19 cellular contexts compared by ENCODE assay signal in the genomic region with DNA sequence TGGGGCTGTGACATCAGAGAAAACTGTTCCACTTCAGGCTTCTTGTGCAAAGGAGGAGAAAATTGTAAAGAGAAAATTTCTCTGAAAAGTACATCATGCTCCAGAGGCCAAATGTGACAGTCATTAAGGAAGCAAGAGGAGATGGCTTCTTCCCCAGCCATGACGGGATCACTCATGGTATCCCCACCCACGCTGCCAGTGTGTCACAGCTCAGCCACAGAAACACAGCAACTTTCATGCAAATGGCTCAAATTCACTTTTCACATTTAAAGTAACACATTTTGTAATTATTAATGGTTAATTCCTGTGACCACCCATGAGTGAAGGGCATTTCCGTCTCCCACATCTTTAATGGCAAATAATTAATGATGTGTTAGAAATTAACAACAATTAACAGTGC.
DNase-seq lines count a peak whose midpoint lies in the region; ATAC-seq and TF ChIP-seq lines count a peak whose summit lies in the region.
"Had no signal": no experiment of that assay in that cellular context is flagged by ENCODE, and none has a peak within 500 bp of the region (broad histone marks: within the 10 kb centered on the region; RNA-seq: fewer than 3 reads in every experiment).

No MANE protein-coding gene starts in this region.

- peaks cover 9 to 35% of the 10 kb centered on the region in 2 donors for H3K4me1 ChIP-seq in naive thymus-derived CD4-positive, alpha-beta T cell (ENCODE audit: control insufficient read depth in 2 of 2, insufficient read depth in 2 of 2, low read length in 2 of 2)

- peak overlapping the region; percentile 43 for H3K27ac ChIP-seq in naive thymus-derived CD4-positive, alpha-beta T cell (ENCODE audit: low read depth, low read length)
- H3K27ac ChIP-seq in brain microvascular endothelial cell: no peak overlapping the region
- H3K27ac ChIP-seq: HL-60, KMS-11, neutrophil, tibial artery had no signal

- in situ Hi-C loops in brain microvascular endothelial cell (cut with HindIII; ENCODE audit: low pct_ligation_motif_present, low sequenced_read_pairs): no loop called here

- peaks cover 5% of the 10 kb centered on the region for H3K9me3 Mint-ChIP-seq in activated T-helper 1 cell treated with anti-CD3 and anti-CD28 coated beads, Interleukin-12 subunit alpha, Interleukin-12 subunit beta, Interleukin-2, Interleukin-4 antibody, amounts not matched to agents 30 ng/mL and 10 ng/mL and 1 ng/mL, durations not matched to agents 14 hours and 24 hours and 36 hours
- peaks cover 0 to 4% (median 0%) of the 10 kb centered on the region in 11 donors for H3K9me3 Mint-ChIP-seq in naive thymus-derived CD4-positive, alpha-beta T cell
- no peaks in the 10 kb centered on the region for H3K9me3 Mint-ChIP-seq in stimulated activated effector memory CD8-positive, alpha-beta T cell treated with anti-CD3 and anti-CD28 coated beads, Interleukin-12 subunit alpha, Interleukin-12 subunit beta, amount 100 ng/mL, for 72 hours

- CTCF ChIA-PET in naive thymus-derived CD4-positive, alpha-beta T cell (lab: Charles Lee): no interaction called here

- H3K27me3 Mint-ChIP-seq in activated T-helper 1 cell treated with anti-CD3 and anti-CD28 coated beads, Interleukin-12 subunit alpha, Interleukin-12 subunit beta, Interleukin-2, Interleukin-4 antibody, amounts not matched to agents 30 ng/mL and 10 ng/mL and 1 ng/mL, durations not matched to agents 14 hours and 24 hours and 36 hours (ENCODE audit: insufficient read depth): peaks cover 6% of the 10 kb centered on the region
- peaks cover 0 to 11% (median under 1%) of the 10 kb centered on the region in 5 donors for H3K27me3 Mint-ChIP-seq in naive thymus-derived CD4-positive, alpha-beta T cell

- peak; percentile 52 for DNase-seq in activated T-cell treated with anti-CD3 and anti-CD28 coated beads for 48 hours (ENCODE audit: low read depth)
- DNase-seq in activated T-cell treated with anti-CD3 and anti-CD28 coated beads, Interleukin-2, amount 50 U/mL, for 1 hour: no peak
- DNase-seq in activated T-helper 1 cell treated with anti-CD3 and anti-CD28 coated beads, Interleukin-12 subunit alpha, Interleukin-12 subunit beta, Interleukin-2, Interleukin-4 antibody, amounts not matched to agents 30 ng/mL and 10 ng/mL and 1 ng/mL, durations not matched to agents 14 hours and 24 hours and 36 hours (ENCODE audit: low spot score): no peak
- DNase-seq in naive thymus-derived CD4-positive, alpha-beta T cell: peak in 1 of 9 donors; percentile 31
- peak; percentile 16 to 56 for DNase-seq in stimulated activated effector memory CD8-positive, alpha-beta T cell treated with anti-CD3 and anti-CD28 coated beads, Interleukin-12 subunit alpha, Interleukin-12 subunit beta, amount 100 ng/mL, for 72 hours (ENCODE audit: low spot score in 2 of 2)
- no peak for DNase-seq in brain microvascular endothelial cell
- DNase-seq: anterior cingulate cortex, GDM1, glutamatergic neuron, mesenchymal stem cell, NCI-H1417, NCI-H2227 treated with DMSO at 0.1 percent for 48 hours, tibial artery had no signal

- H3K4me3 Mint-ChIP-seq in activated T-helper 1 cell treated with anti-CD3 and anti-CD28 coated beads, Interleukin-12 subunit alpha, Interleukin-12 subunit beta, Interleukin-2, Interleukin-4 antibody, amounts not matched to agents 30 ng/mL and 10 ng/mL and 1 ng/mL, durations not matched to agents 14 hours and 24 hours and 36 hours: peak overlapping the region; percentile 11
- peak overlapping the region in 6 of 10 donors; percentile 28 to 66 (median 60) for H3K4me3 Mint-ChIP-seq in naive thymus-derived CD4-positive, alpha-beta T cell
- H3K4me3 Mint-ChIP-seq in stimulated activated effector memory CD8-positive, alpha-beta T cell treated with anti-CD3 and anti-CD28 coated beads, Interleukin-12 subunit alpha, Interleukin-12 subunit beta, amount 100 ng/mL, for 72 hours: peak overlapping the region; percentile 40

- no peaks in the 10 kb centered on the region for H3K27me3 ChIP-seq in naive thymus-derived CD4-positive, alpha-beta T cell (ENCODE audit: control insufficient read depth in 2 of 2, insufficient read depth in 2 of 2, low read length in 2 of 2)
- H3K27me3 ChIP-seq in brain microvascular endothelial cell (replicated peaks): no peaks in the 10 kb centered on the region
- H3K27me3 ChIP-seq: tibial artery had no signal

- no peaks in the 10 kb centered on the region for H3K36me3 ChIP-seq in naive thymus-derived CD4-positive, alpha-beta T cell (ENCODE audit: control insufficient read depth in 2 of 3, insufficient read depth in 3 of 3, low read length in 3 of 3)
- no peaks in the 10 kb centered on the region for H3K36me3 ChIP-seq in brain microvascular endothelial cell (replicated peaks)
- H3K36me3 ChIP-seq: neutrophil, tibial artery had no signal

- TF ChIP-seq CTCF in brain microvascular endothelial cell (IDR thresholded peaks at IDR 0.05; ENCODE audit: low read depth, low read length, missing control alignments): no peak

- intact Hi-C loops in activated T-helper 1 cell treated with anti-CD3 and anti-CD28 coated beads, Interleukin-12 subunit alpha, Interleukin-12 subunit beta, Interleukin-2, Interleukin-4 antibody, amounts not matched to agents 30 ng/mL and 10 ng/mL and 1 ng/mL, durations not matched to agents 14 hours and 24 hours and 36 hours (cut with micrococcal nuclease): loop anchor here (2.0 to 5.0 kb wide), 3 partner anchors 26 to 726 kb away; a partner anchor contains a TSS
- intact Hi-C loops in naive thymus-derived CD4-positive, alpha-beta T cell (cut with micrococcal nuclease): loop anchor here in 1 of 2 donors (2.0 to 10.0 kb wide), 2 partner anchors 26 to 108 kb away; no protein-coding TSS in a partner anchor

- peaks cover 25% of the 10 kb centered on the region for H3K4me1 Mint-ChIP-seq in activated T-helper 1 cell treated with anti-CD3 and anti-CD28 coated beads, Interleukin-12 subunit alpha, Interleukin-12 subunit beta, Interleukin-2, Interleukin-4 antibody, amounts not matched to agents 30 ng/mL and 10 ng/mL and 1 ng/mL, durations not matched to agents 14 hours and 24 hours and 36 hours (ENCODE audit: low read depth)
- H3K4me1 Mint-ChIP-seq in naive thymus-derived CD4-positive, alpha-beta T cell: peaks cover 25 to 77% (median 53%) of the 10 kb centered on the region in 7 donors
- peaks cover 29% of the 10 kb centered on the region for H3K4me1 Mint-ChIP-seq in stimulated activated effector memory CD8-positive, alpha-beta T cell treated with anti-CD3 and anti-CD28 coated beads, Interleukin-12 subunit alpha, Interleukin-12 subunit beta, amount 100 ng/mL, for 72 hours

- H3K27ac Mint-ChIP-seq in activated T-helper 1 cell treated with anti-CD3 and anti-CD28 coated beads, Interleukin-12 subunit alpha, Interleukin-12 subunit beta, Interleukin-2, Interleukin-4 antibody, amounts not matched to agents 30 ng/mL and 10 ng/mL and 1 ng/mL, durations not matched to agents 14 hours and 24 hours and 36 hours: peak overlapping the region; percentile 67
- H3K27ac Mint-ChIP-seq in naive thymus-derived CD4-positive, alpha-beta T cell: peak overlapping the region; percentile 64 to 91 (median 87)
- peak overlapping the region; percentile 80 for H3K27ac Mint-ChIP-seq in stimulated activated effector memory CD8-positive, alpha-beta T cell treated with anti-CD3 and anti-CD28 coated beads, Interleukin-12 subunit alpha, Interleukin-12 subunit beta, amount 100 ng/mL, for 72 hours

- POLR2A ChIA-PET in naive thymus-derived CD4-positive, alpha-beta T cell (lab: Charles Lee): no interaction called here

- H3K36me3 Mint-ChIP-seq in activated T-helper 1 cell treated with anti-CD3 and anti-CD28 coated beads, Interleukin-12 subunit alpha, Interleukin-12 subunit beta, Interleukin-2, Interleukin-4 antibody, amounts not matched to agents 30 ng/mL and 10 ng/mL and 1 ng/mL, durations not matched to agents 14 hours and 24 hours and 36 hours (ENCODE audit: low read depth): peaks cover 2% of the 10 kb centered on the region
- peaks cover 0 to 8% (median 0%) of the 10 kb centered on the region in 5 donors for H3K36me3 Mint-ChIP-seq in naive thymus-derived CD4-positive, alpha-beta T cell
- H3K36me3 Mint-ChIP-seq in stimulated activated effector memory CD8-positive, alpha-beta T cell treated with anti-CD3 and anti-CD28 coated beads, Interleukin-12 subunit alpha, Interleukin-12 subunit beta, amount 100 ng/mL, for 72 hours: no peaks in the 10 kb centered on the region

- ATAC-seq in naive thymus-derived CD4-positive, alpha-beta T cell: no peak
- ATAC-seq in stimulated activated effector memory CD8-positive, alpha-beta T cell treated with anti-CD3 and anti-CD28 coated beads, Interleukin-12 subunit alpha, Interleukin-12 subunit beta, amount 100 ng/mL, for 72 hours: peak; percentile 70
- ATAC-seq in GM18909 (IDR thresholded peaks at IDR 0.05; ENCODE audit: poor library complexity, unreplicated experiment): no peak
- ATAC-seq in GM19463 (IDR thresholded peaks at IDR 0.05; ENCODE audit: unreplicated experiment): no peak
- ATAC-seq: Right ventricle myocardium inferior had no signal

- H3K4me3 ChIP-seq in naive thymus-derived CD4-positive, alpha-beta T cell (ENCODE audit: low read length): peak overlapping the region; percentile 4
- no peak overlapping the region for H3K4me3 ChIP-seq in brain microvascular endothelial cell (ENCODE audit: low read depth, low read length)
- H3K4me3 ChIP-seq: tibial artery had no signal

- no peaks in the 10 kb centered on the region for H3K9me3 ChIP-seq in naive thymus-derived CD4-positive, alpha-beta T cell (ENCODE audit: control insufficient read depth in 2 of 3, low read length in 3 of 3)
- H3K9me3 ChIP-seq: neutrophil, tibial artery had no signal

Comparison
In these comparisons a context has a peak if more than half of its experiments do, and no peak if none do; other contexts are left out.
1. DNase-seq: peak in activated T-cell treated with anti-CD3 and anti-CD28 coated beads for 48 hours (single experiment) and stimulated activated effector memory CD8-positive, alpha-beta T cell treated with anti-CD3 and anti-CD28 coated beads, Interleukin-12 subunit alpha, Interleukin-12 subunit beta, amount 100 ng/mL, for 72 hours (2 of 2); none in activated T-cell treated with anti-CD3 and anti-CD28 coated beads, Interleukin-2, amount 50 U/mL, for 1 hour (single experiment), activated T-helper 1 cell treated with anti-CD3 and anti-CD28 coated beads, Interleukin-12 subunit alpha, Interleukin-12 subunit beta, Interleukin-2, Interleukin-4 antibody, amounts not matched to agents 30 ng/mL and 10 ng/mL and 1 ng/mL, durations not matched to agents 14 hours and 24 hours and 36 hours (single experiment) and brain microvascular endothelial cell (single experiment).
2. Peak in every context shown above with its lines, with median percentiles within 50 percentile points of each other: H3K27ac Mint-ChIP-seq and H3K4me3 Mint-ChIP-seq.